1 cellular context compared by ENCODE assay signal in the genomic region with DNA sequence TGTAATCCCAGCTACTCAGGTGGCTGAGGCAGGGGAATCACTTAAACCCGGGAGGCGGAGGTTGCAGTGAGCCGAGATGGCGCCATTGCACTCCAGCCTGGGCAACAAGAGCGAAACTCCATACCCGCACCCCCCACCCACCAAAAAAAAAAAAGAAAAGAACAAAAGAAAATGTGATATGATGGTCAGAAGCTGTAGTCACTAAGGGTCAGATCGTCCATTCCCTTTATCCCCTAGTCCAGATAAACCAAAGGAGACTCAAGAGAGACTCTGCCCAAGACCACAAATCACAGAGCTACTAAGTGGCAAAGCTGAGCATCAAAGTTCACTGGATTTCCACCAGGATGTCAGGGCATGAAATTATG.
TF ChIP-seq lines count a peak whose summit lies in the region.

No MANE protein-coding gene starts in this region.

TF ChIP-seq in K562, 482 proteins besides CTCF, POLR2A, EP300 and RAD21:
- TF ChIP-seq RBFOX2 (IDR thresholded peaks at IDR 0.05; ENCODE audit: low read depth, low read length) (0 out of 2 replicates have a peak, but pooled peaks have one; percentile 14), BRCA1 (IDR thresholded peaks at IDR 0.05) (no peak), BRCA1 (CRISPR knock-in tag; IDR thresholded peaks at IDR 0.05) (no peak), ARID1B (IDR thresholded peaks at IDR 0.05) (no peak)
